Comparison of ENCODE assay signal across 8 cellular contexts in genomic region chr17:47189732-47190621, GRCh38. TPM values are rescaled to one million over a fixed set of nuclear protein-coding genes. Genes with fewer than 3 reads are reported as not detected.
A peak's percentile ranks its signal among the peaks of the same experiment; 100 is the strongest.
DNase-seq lines count a peak whose midpoint lies in the region; ATAC-seq, FAIRE-seq and TF ChIP-seq lines count a peak whose summit lies in the region.

No MANE protein-coding gene starts in this region.

- intact Hi-C loops in ascending aorta (cut with DNase I): loop anchor here (1.0 kb wide), 1 partner anchor 35 kb away; no protein-coding TSS in a partner anchor

- H3K27me3 ChIP-seq in ascending aorta (no peaks in the 10 kb centered on the region), liver (ENCODE audit: control insufficient read depth in 4 of 4, insufficient read depth in 4 of 4, low read length in 3 of 4) (no peaks in the 10 kb centered on the region), tibial nerve (no peaks in the 10 kb centered on the region)

- peak overlapping the region; percentile 95 for H3K27ac ChIP-seq in ascending aorta
- H3K27ac ChIP-seq in liver (ENCODE audit: low read depth in 1 of 2, low read length in 2 of 2): peak overlapping the region; percentile 16 to 35
- H3K27ac ChIP-seq in tibial nerve: peak overlapping the region in 3 of 4 donors; percentile 89 to 91 (median 89)

- no peak for TF ChIP-seq CTCF in ascending aorta (IDR thresholded peaks at IDR 0.05)
- no peak for TF ChIP-seq CTCF in liver (IDR thresholded peaks at IDR 0.05; ENCODE audit: low read depth, low read length, missing input control)
- no peak for TF ChIP-seq CTCF in tibial nerve (IDR thresholded peaks at IDR 0.05)

- no peak for FAIRE-seq in H54 (lab: Jason Lieb, UNC)

- H3K9me3 ChIP-seq in ascending aorta: no peaks in the 10 kb centered on the region
- no peaks in the 10 kb centered on the region for H3K9me3 ChIP-seq in liver (ENCODE audit: control insufficient read depth in 4 of 4, low read length in 3 of 4)
- no peaks in the 10 kb centered on the region for H3K9me3 ChIP-seq in tibial nerve

- peaks cover 2 to 10% of the 10 kb centered on the region in 2 donors for H3K36me3 Mint-ChIP-seq in activated T-cell treated with anti-CD3 and anti-CD28 coated beads, Interleukin-2, amount 50 U/mL, for 72 hours (ENCODE audit: insufficient read depth in 2 of 2)

- H3K4me3 ChIP-seq in ascending aorta: peak overlapping the region; percentile 92 to 96
- H3K4me3 ChIP-seq in liver (ENCODE audit: low read depth in 1 of 3, low read length in 3 of 3): peak overlapping the region; percentile 56 to 72 (median 63)
- peak overlapping the region; percentile 49 to 78 (median 63) for H3K4me3 ChIP-seq in tibial nerve

- DNase-seq in activated T-cell treated with anti-CD3 and anti-CD28 coated beads, Interleukin-2, amount 50 U/mL, for 72 hours: no peak
- DNase-seq in activated T-cell treated with anti-CD3 and anti-CD28 coated beads, Interleukin-2, amount 50 U/mL, for 1 hour: no peak
- DNase-seq in ascending aorta (ENCODE audit: low spot score in 2 of 2) (no peak), tibial nerve (ENCODE audit: low spot score in 2 of 2) (no peak), H54 (ENCODE audit: insufficient read length, low spot score) (no peak), NCI-H774 (lab: John Stamatoyannopoulos, UW) (no peak)

- H3K4me1 ChIP-seq in ascending aorta (peaks cover 10 to 13% of the 10 kb centered on the region in 2 donors), liver (ENCODE audit: control insufficient read depth in 4 of 4, insufficient read depth in 4 of 4, low read length in 3 of 4) (peaks cover 4 to 13% (median 9%) of the 10 kb centered on the region in 4 donors), tibial nerve (peaks cover 0 to 36% (median 24%) of the 10 kb centered on the region in 4 donors)

- H3K9ac ChIP-seq in liver (ENCODE audit: low read depth in 1 of 2, low read length in 2 of 2): peak overlapping the region in 1 of 2 donors; percentile 69

- no peaks in the 10 kb centered on the region for H3K27me3 Mint-ChIP-seq in activated T-cell treated with anti-CD3 and anti-CD28 coated beads, Interleukin-2, amount 50 U/mL, for 72 hours (ENCODE audit: low read depth)

- no peak for TF ChIP-seq EP300 in tibial nerve (IDR thresholded peaks at IDR 0.05)

- no peaks in the 10 kb centered on the region for H3K36me3 ChIP-seq in ascending aorta
- H3K36me3 ChIP-seq in liver (ENCODE audit: control insufficient read depth in 4 of 4, insufficient read depth in 3 of 4, low read depth in 1 of 4, low read length in 3 of 4): no peaks in the 10 kb centered on the region
- H3K36me3 ChIP-seq in tibial nerve: no peaks in the 10 kb centered on the region

- peak overlapping the region; percentile 93 to 96 for H3K4me3 Mint-ChIP-seq in activated T-cell treated with anti-CD3 and anti-CD28 coated beads, Interleukin-2, amount 50 U/mL, for 72 hours

- ATAC-seq in activated T-cell treated with anti-CD3 and anti-CD28 coated beads, Interleukin-2, amount 50 U/mL, for 72 hours (replicated peaks in 1 of 2): no peak
- no peak for ATAC-seq in GM21717 (IDR thresholded peaks at IDR 0.05; ENCODE audit: unreplicated experiment)

- peak overlapping the region; percentile 99 for H3K27ac Mint-ChIP-seq in activated T-cell treated with anti-CD3 and anti-CD28 coated beads, Interleukin-2, amount 50 U/mL, for 72 hours

- TF ChIP-seq POLR2A in tibial nerve (IDR thresholded peaks at IDR 0.05) (no peak), H54 (IDR thresholded peaks at IDR 0.05; ENCODE audit: low read depth, low read length) (no peak)

- WGBS in liver: 68% methylated on average over 9 of the region's 9 CpGs
- WGBS in tibial nerve, 2 donors: 66 to 67% methylated on average over 9 of the region's 9 CpGs

- H3K4me1 Mint-ChIP-seq in activated T-cell treated with anti-CD3 and anti-CD28 coated beads, Interleukin-2, amount 50 U/mL, for 72 hours (ENCODE audit: low read depth): peaks cover 32% of the 10 kb centered on the region

- no peak for TF ChIP-seq RAD21 in liver (IDR thresholded peaks at IDR 0.05)

- H3K9me3 Mint-ChIP-seq in activated T-cell treated with anti-CD3 and anti-CD28 coated beads, Interleukin-2, amount 50 U/mL, for 72 hours: no peaks in the 10 kb centered on the region

TF ChIP-seq in liver, 16 proteins besides CTCF, POLR2A, EP300 and RAD21:
- TF ChIP-seq, protein P1, sequence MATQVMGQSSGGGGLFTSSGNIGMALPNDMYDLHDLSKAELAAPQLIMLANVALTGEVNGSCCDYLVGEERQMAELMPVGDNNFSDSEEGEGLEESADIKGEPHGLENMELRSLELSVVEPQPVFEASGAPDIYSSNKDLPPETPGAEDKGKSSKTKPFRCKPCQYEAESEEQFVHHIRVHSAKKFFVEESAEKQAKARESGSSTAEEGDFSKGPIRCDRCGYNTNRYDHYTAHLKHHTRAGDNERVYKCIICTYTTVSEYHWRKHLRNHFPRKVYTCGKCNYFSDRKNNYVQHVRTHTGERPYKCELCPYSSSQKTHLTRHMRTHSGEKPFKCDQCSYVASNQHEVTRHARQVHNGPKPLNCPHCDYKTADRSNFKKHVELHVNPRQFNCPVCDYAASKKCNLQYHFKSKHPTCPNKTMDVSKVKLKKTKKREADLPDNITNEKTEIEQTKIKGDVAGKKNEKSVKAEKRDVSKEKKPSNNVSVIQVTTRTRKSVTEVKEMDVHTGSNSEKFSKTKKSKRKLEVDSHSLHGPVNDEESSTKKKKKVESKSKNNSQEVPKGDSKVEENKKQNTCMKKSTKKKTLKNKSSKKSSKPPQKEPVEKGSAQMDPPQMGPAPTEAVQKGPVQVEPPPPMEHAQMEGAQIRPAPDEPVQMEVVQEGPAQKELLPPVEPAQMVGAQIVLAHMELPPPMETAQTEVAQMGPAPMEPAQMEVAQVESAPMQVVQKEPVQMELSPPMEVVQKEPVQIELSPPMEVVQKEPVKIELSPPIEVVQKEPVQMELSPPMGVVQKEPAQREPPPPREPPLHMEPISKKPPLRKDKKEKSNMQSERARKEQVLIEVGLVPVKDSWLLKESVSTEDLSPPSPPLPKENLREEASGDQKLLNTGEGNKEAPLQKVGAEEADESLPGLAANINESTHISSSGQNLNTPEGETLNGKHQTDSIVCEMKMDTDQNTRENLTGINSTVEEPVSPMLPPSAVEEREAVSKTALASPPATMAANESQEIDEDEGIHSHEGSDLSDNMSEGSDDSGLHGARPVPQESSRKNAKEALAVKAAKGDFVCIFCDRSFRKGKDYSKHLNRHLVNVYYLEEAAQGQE (IDR thresholded peaks at IDR 0.05): no peak
- TF ChIP-seq YY1 (IDR thresholded peaks at IDR 0.05) (no peak), RXRA (IDR thresholded peaks at IDR 0.05) (no peak), JUND (IDR thresholded peaks at IDR 0.05) (no peak)
TF ChIP-seq in liver: peak in this region for 0.

RNA-seq across cellular contexts. Expression of gene CDC27, which starts 0.9 kb away (rescaled TPM):
- 100 to 1,000 TPM; 124 to 146 TPM for total RNA-seq in activated T-cell treated with anti-CD3 and anti-CD28 coated beads, Interleukin-2, amount 50 U/mL, for 72 hours
- total RNA-seq in ascending aorta (112 TPM), liver (100 to 1,000 TPM in 1 of 2 donors, 10 to 100 TPM in 1; 30.6 to 148 TPM), tibial nerve (10 to 100 TPM; 38.7 to 87.6 (median 64.5) TPM)
- polyA plus RNA-seq in liver: 10 to 100 TPM; 16.8 to 23.6 TPM

RNA-seq across cellular contexts. Expression of gene MYL4, which starts 19.2 kb away (rescaled TPM):
- not detected for total RNA-seq in activated T-cell treated with anti-CD3 and anti-CD28 coated beads, Interleukin-2, amount 50 U/mL, for 72 hours
- total RNA-seq in ascending aorta (not detected), liver (100 to 1,000 TPM in 1 of 2 donors, not detected in 1; 215 TPM), tibial nerve (1 to 10 TPM in 1 of 4 donors, not detected in 3; 1.5 TPM)
- polyA plus RNA-seq in liver: under 1 TPM; 0.19 to 0.22 TPM

Comparison
In these comparisons a context has a peak if more than half of its experiments do, and no peak if none do; other contexts are left out.
1. H3K27ac ChIP-seq: peak in every context shown above with its lines; median percentile 95 in ascending aorta; 89 in tibial nerve; 26 in liver.